ENCODE assay signal across 15 cellular contexts in genomic region chr9:14296462-14296861, GRCh38. TPM values are rescaled to one million over a fixed set of nuclear protein-coding genes. Genes with fewer than 3 reads are reported as not detected.
DNase-seq lines count a peak whose midpoint lies in the region; ATAC-seq and TF ChIP-seq lines count a peak whose summit lies in the region.
"Had no signal": no experiment of that assay in that cellular context is flagged by ENCODE, and none has a peak within 500 bp of the region (broad histone marks: within the 10 kb centered on the region; RNA-seq: fewer than 3 reads in every experiment).

No MANE protein-coding gene starts in this region.

- H3K4me3 Mint-ChIP-seq in CD4-positive, alpha-beta T cell = no peak overlapping the region

- no peak overlapping the region for H3K27ac Mint-ChIP-seq in CD4-positive, alpha-beta T cell

- peak; percentile 43 for DNase-seq in DMS 273 (lab: John Stamatoyannopoulos, UW; ENCODE audit: unreplicated experiment)
- DNase-seq in DMS 273 treated with DMSO at 0.1 percent for 48 hours (lab: John Stamatoyannopoulos, UW) = no peak
- peak in 1 of 2 donors; percentile 78 for DNase-seq in ascending aorta (ENCODE audit: low spot score in 2 of 2)
- DNase-seq in right atrium auricular region (ENCODE audit: low spot score) = peak; percentile 77
- DNase-seq in stomach = peak; percentile 87
- no peak for DNase-seq in CD4-positive, alpha-beta T cell
- DNase-seq in NOMO-1 treated with dmso at 0.1 percent for 144 hours (lab: John Stamatoyannopoulos, UW; ENCODE audit: unreplicated experiment) = no peak
- DNase-seq in AG08396 (ENCODE audit: low spot score) = no peak
- DNase-seq: activated CD4-positive, alpha-beta T cell treated with anti-CD3 and anti-CD28 coated beads, Interleukin-2, amount 50 U/mL, for 1 hour; activated gamma-delta T cell; amniotic stem cell; NCI-H2171; stimulated activated CD4-positive, alpha-beta T cell treated with anti-CD3 and anti-CD28 coated beads, Interleukin-4, amount 100 ng/mL, for 1 hour; SW 1271 had no signal

- CTCF ChIA-PET in CD4-positive, alpha-beta T cell (lab: Charles Lee) = no interaction called here

- H3K27me3 Mint-ChIP-seq in CD4-positive, alpha-beta T cell = peaks cover 47% of the 10 kb centered on the region

- no peaks in the 10 kb centered on the region for H3K9me3 Mint-ChIP-seq in CD4-positive, alpha-beta T cell

- H3K27me3 ChIP-seq in ascending aorta (no peaks in the 10 kb centered on the region), right atrium auricular region (no peaks in the 10 kb centered on the region), stomach (no peaks in the 10 kb centered on the region)
- H3K27me3 ChIP-seq in CD4-positive, alpha-beta T cell (ENCODE audit: control insufficient read depth, insufficient read depth, low read length) = no peaks in the 10 kb centered on the region

- H3K27ac ChIP-seq in ascending aorta (peak overlapping the region; percentile 35 to 60), right atrium auricular region (peak overlapping the region; percentile 9 to 17), stomach (peak overlapping the region in 4 of 5 donors; percentile 69 to 81 (median 73))
- no peak overlapping the region for H3K27ac ChIP-seq in CD4-positive, alpha-beta T cell (ENCODE audit: low read depth, low read length)
- H3K27ac ChIP-seq: 22Rv1 had no signal

- POLR2A ChIA-PET in CD4-positive, alpha-beta T cell (lab: Charles Lee) = no interaction called here

- no peak overlapping the region for H3K4me3 ChIP-seq in ascending aorta
- no peak overlapping the region for H3K4me3 ChIP-seq in right atrium auricular region
- no peak overlapping the region for H3K4me3 ChIP-seq in stomach

- ATAC-seq in CD4-positive, alpha-beta T cell (ENCODE audit: poor library complexity) = no peak

- no peaks in the 10 kb centered on the region for H3K9me3 ChIP-seq in ascending aorta
- no peaks in the 10 kb centered on the region for H3K9me3 ChIP-seq in right atrium auricular region
- H3K9me3 ChIP-seq in stomach = no peaks in the 10 kb centered on the region
- H3K9me3 ChIP-seq in CD4-positive, alpha-beta T cell (ENCODE audit: control insufficient read depth, low read length) = no peaks in the 10 kb centered on the region

- 24 to 49% (median 37%) methylated on average over 5 of the region's 5 CpGs for WGBS in stomach, 5 donors

- H3K4me1 Mint-ChIP-seq in CD4-positive, alpha-beta T cell (ENCODE audit: low read depth) = no peaks in the 10 kb centered on the region

- TF ChIP-seq EP300 in stomach (IDR thresholded peaks at IDR 0.05) = no peak

- H3K4me1 ChIP-seq in ascending aorta (peaks cover 0 to 17% of the 10 kb centered on the region in 2 donors), right atrium auricular region (peaks cover 0 to 63% of the 10 kb centered on the region in 2 donors), stomach (peaks cover 15 to 91% (median 52%) of the 10 kb centered on the region in 4 donors)

- H3K36me3 ChIP-seq in ascending aorta (no peaks in the 10 kb centered on the region), right atrium auricular region (no peaks in the 10 kb centered on the region), stomach (no peaks in the 10 kb centered on the region)

- H3K36me3 Mint-ChIP-seq in CD4-positive, alpha-beta T cell (ENCODE audit: low read depth) = no peaks in the 10 kb centered on the region

- intact Hi-C loops in ascending aorta (cut with DNase I) = no loop called here
- intact Hi-C loops in stomach (cut with DNase I; ENCODE audit: low total_unique reads) = no loop called here
- intact Hi-C loops in CD4-positive, alpha-beta T cell (cut with DNase I, micrococcal nuclease) = no loop called here

- TF ChIP-seq POLR2A in stomach (IDR thresholded peaks at IDR 0.05) = no peak

- TF ChIP-seq CTCF in ascending aorta (IDR thresholded peaks at IDR 0.05) = no peak
- no peak for TF ChIP-seq CTCF in right atrium auricular region (IDR thresholded peaks at IDR 0.05)
- TF ChIP-seq CTCF in stomach (IDR thresholded peaks at IDR 0.05) = no peak
- no peak for TF ChIP-seq CTCF in CD4-positive, alpha-beta T cell (IDR thresholded peaks at IDR 0.05)

RNA-seq across cellular contexts. Expression of gene NFIB, which starts 17.5 kb away (rescaled TPM):
- total RNA-seq in ascending aorta (99.9 TPM), right atrium auricular region (10 to 100 TPM; 74.4 to 80.1 TPM), stomach (100 to 1,000 TPM in 4 of 5 donors, 10 to 100 TPM in 1; 30.1 to 624 (median 148) TPM)
- polyA plus RNA-seq in stomach = 1 to 10 TPM; 6.7 to 9.4 (median 7.7) TPM
- total RNA-seq in CD4-positive, alpha-beta T cell = not detected

Comparison
In these comparisons a context has a peak if more than half of its experiments do, and no peak if none do; other contexts are left out.
1. DNase-seq: peak in DMS 273 (single experiment), right atrium auricular region (single experiment) and stomach (single experiment); none in DMS 273 treated with DMSO at 0.1 percent for 48 hours (single experiment), CD4-positive, alpha-beta T cell (0 of 10), NOMO-1 treated with dmso at 0.1 percent for 144 hours (single experiment) and AG08396 (single experiment).
2. RNA of gene NFIB, which starts 17.5 kb away (total RNA-seq): 30.1 to 624 TPM in stomach, 99.9 TPM in ascending aorta (single experiment) and 74.4 to 80.1 TPM in right atrium auricular region; not detected in CD4-positive, alpha-beta T cell; every median in the first group is over 10 times any median in the second.